ENCODE assay signal across 18 cellular contexts in the genomic region with DNA sequence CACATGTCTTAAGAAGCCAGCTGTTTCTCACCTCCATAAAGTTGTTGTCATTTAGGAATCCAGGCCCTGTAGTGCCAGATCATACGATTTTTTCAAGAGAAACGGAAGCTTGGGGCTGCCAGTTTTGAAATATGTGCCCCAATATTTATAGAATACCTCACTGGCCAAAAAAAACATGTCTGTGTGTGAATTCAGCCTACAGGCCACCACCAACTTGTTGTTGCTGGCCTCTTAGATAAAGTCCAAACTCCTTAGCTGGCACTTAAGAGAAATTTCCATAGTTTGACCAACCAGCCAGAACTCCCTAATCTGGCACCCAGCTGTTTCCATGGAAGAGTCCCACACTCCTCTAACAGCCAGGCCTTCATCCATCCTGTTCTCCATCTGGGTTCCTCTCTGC.
DNase-seq lines count a peak whose midpoint lies in the region; ATAC-seq and TF ChIP-seq lines count a peak whose summit lies in the region.
"Had no signal": no experiment of that assay in that cellular context is flagged by ENCODE, and none has a peak within 500 bp of the region (broad histone marks: within the 10 kb centered on the region; RNA-seq: fewer than 3 reads in every experiment).

No MANE protein-coding gene starts in this region.

- peak overlapping the region; percentile 48 for H3K27ac ChIP-seq in SJCRH30
- H3K27ac ChIP-seq in osteoblast (ENCODE audit: low read depth, low read length): peak overlapping the region; percentile 75

- H3K27me3 ChIP-seq in SJCRH30 (no peaks in the 10 kb centered on the region), osteoblast (ENCODE audit: insufficient read depth, low read length) (no peaks in the 10 kb centered on the region)

- no peaks in the 10 kb centered on the region for H4K20me1 ChIP-seq in osteoblast (ENCODE audit: insufficient read depth, low read length)

- H3K4me1 ChIP-seq in SJCRH30 (peaks cover 26% of the 10 kb centered on the region), osteoblast (ENCODE audit: insufficient read depth, low read length) (peaks cover 31% of the 10 kb centered on the region)

- H3K4me3 ChIP-seq in SJCRH30 (no peak overlapping the region), osteoblast (ENCODE audit: insufficient read depth, low read length) (peak overlapping the region; percentile 26)

- no peak for ATAC-seq in HG03432 (IDR thresholded peaks at IDR 0.05; ENCODE audit: unreplicated experiment)
- ATAC-seq: effector memory CD8-positive, alpha-beta T cell; T-helper 17 cell had no signal

- peak overlapping the region; percentile 44 for H2AFZ ChIP-seq in osteoblast (ENCODE audit: low read length)

- peak overlapping the region; percentile 31 for H3K4me2 ChIP-seq in osteoblast (ENCODE audit: insufficient read depth, low read length)

- H3K79me2 ChIP-seq in osteoblast (ENCODE audit: insufficient read depth, low read length): no peaks in the 10 kb centered on the region

- peak; percentile 7 for DNase-seq in Daoy (ENCODE audit: low read depth)
- peak in 1 of 2 experiments; percentile 19 for DNase-seq in SJCRH30
- peak; percentile 35 to 80 for DNase-seq in dermis microvascular lymphatic vessel endothelial cell (ENCODE audit: low read depth in 2 of 2)
- DNase-seq in osteoblast (ENCODE audit: insufficient read length, low spot score, missing footprints): peak; percentile 66
- DNase-seq in superior temporal gyrus (ENCODE audit: extremely low spot score): no peak
- no peak for DNase-seq in NCI-H128 (lab: John Stamatoyannopoulos, UW; ENCODE audit: unreplicated experiment)
- no peak for DNase-seq in stimulated activated naive CD4-positive, alpha-beta T cell (lab: John Stamatoyannopoulos, UW)
- DNase-seq: activated CD4-positive, CD25-positive, alpha-beta regulatory T cell; activated CD8-positive, alpha-beta memory T cell treated with anti-CD3 and anti-CD28 coated beads for 24 hours; activated naive CD8-positive, alpha-beta T cell treated with anti-CD3 and anti-CD28 coated beads, Interleukin-2, amount 10 ng/mL, durations not matched to agents 7 days and 5 days; CD4-positive, alpha-beta memory T cell; effector memory CD8-positive, alpha-beta T cell; midbrain; NCI-H2029; NCI-H510A treated with DMSO at 0.1 percent for 48 hours; SHP77; T-helper 17 cell had no signal

- H3K9me3 ChIP-seq in SJCRH30 (replicated peaks): no peaks in the 10 kb centered on the region
- no peaks in the 10 kb centered on the region for H3K9me3 ChIP-seq in osteoblast (ENCODE audit: low read depth, low read length)

- peaks cover 3% of the 10 kb centered on the region; the same call in 1 of the 2 replicates for H3K36me3 ChIP-seq in SJCRH30
- no peaks in the 10 kb centered on the region for H3K36me3 ChIP-seq in osteoblast (ENCODE audit: insufficient read depth, low read length)

- TF ChIP-seq CTCF in osteoblast (IDR thresholded peaks at IDR 0.05; ENCODE audit: extremely low read depth, low read depth, low read length): no peak

Comparison
In these comparisons a context has a peak if more than half of its experiments do, and no peak if none do; other contexts are left out.
1. DNase-seq: peak in Daoy (single experiment), dermis microvascular lymphatic vessel endothelial cell (2 of 2) and osteoblast (single experiment); none in superior temporal gyrus (single experiment), NCI-H128 (single experiment) and stimulated activated naive CD4-positive, alpha-beta T cell (0 of 6).